Comparison of ENCODE assay signal across 1 cellular context in the genomic region with DNA sequence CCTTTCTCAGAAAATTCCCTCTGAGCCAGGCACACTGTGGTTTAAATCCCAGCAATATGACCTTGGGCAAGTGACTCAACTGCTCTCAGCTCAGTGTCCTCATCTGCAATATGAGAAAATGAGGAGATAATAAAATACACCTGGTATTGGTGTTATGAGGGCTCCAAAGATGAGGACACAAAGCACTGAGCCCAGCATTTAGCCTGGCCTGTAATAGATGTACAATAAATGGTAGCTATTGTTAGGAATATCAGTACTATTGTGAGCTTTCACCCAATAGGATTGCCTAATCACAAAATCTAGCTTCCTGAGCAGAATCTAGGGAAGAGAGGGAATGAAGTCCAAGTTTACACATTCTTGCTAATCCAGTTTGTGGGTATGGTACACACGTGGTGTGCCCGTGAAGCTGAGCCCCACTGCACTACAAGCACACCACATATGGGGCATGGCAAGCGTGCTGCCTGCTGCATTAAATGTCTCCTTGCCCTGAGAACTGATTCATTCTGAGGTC.
TF ChIP-seq lines count a peak whose summit lies in the region.

No MANE protein-coding gene starts in this region.

TF ChIP-seq in HepG2, 621 proteins besides CTCF, POLR2A, EP300 and RAD21 (continued from another document and continues in another):
- TF ChIP-seq, protein P1, sequence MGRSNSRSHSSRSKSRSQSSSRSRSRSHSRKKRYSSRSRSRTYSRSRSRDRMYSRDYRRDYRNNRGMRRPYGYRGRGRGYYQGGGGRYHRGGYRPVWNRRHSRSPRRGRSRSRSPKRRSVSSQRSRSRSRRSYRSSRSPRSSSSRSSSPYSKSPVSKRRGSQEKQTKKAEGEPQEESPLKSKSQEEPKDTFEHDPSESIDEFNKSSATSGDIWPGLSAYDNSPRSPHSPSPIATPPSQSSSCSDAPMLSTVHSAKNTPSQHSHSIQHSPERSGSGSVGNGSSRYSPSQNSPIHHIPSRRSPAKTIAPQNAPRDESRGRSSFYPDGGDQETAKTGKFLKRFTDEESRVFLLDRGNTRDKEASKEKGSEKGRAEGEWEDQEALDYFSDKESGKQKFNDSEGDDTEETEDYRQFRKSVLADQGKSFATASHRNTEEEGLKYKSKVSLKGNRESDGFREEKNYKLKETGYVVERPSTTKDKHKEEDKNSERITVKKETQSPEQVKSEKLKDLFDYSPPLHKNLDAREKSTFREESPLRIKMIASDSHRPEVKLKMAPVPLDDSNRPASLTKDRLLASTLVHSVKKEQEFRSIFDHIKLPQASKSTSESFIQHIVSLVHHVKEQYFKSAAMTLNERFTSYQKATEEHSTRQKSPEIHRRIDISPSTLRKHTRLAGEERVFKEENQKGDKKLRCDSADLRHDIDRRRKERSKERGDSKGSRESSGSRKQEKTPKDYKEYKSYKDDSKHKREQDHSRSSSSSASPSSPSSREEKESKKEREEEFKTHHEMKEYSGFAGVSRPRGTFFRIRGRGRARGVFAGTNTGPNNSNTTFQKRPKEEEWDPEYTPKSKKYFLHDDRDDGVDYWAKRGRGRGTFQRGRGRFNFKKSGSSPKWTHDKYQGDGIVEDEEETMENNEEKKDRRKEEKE (IDR thresholded peaks at IDR 0.05): no peak
- TF ChIP-seq ARNT2 (CRISPR knock-in tag; IDR thresholded peaks at IDR 0.05; ENCODE audit: low read depth) (no peak), ZNF12 (CRISPR knock-in tag; IDR thresholded peaks at IDR 0.05) (peak; percentile 61; the same call in 1 of the 2 replicates), ZNF224 (CRISPR knock-in tag; IDR thresholded peaks at IDR 0.05) (no peak), ZNF225 (CRISPR knock-in tag; IDR thresholded peaks at IDR 0.05) (no peak), TCF7 (IDR thresholded peaks at IDR 0.05; ENCODE audit: low read depth) (peak; percentile 42), HNRNPH1 (optimal IDR thresholded peaks at IDR 0.05; ENCODE audit: low read depth, low read length) (no peak), SAFB2 (CRISPR knock-in tag; IDR thresholded peaks at IDR 0.05; ENCODE audit: borderline replicate concordance, low read depth) (no peak), ZNF577 (CRISPR knock-in tag; IDR thresholded peaks at IDR 0.05; ENCODE audit: borderline replicate concordance, low read depth) (no peak), ZNF550 (CRISPR knock-in tag; IDR thresholded peaks at IDR 0.05; ENCODE audit: borderline replicate concordance) (no peak), FOXK2 (IDR thresholded peaks at IDR 0.05) (peak; percentile 63; the same call in 1 of the 2 replicates), ZNF75D (CRISPR knock-in tag; IDR thresholded peaks at IDR 0.05; ENCODE audit: borderline replicate concordance) (no peak), ZNF83 (CRISPR knock-in tag; IDR thresholded peaks at IDR 0.05; ENCODE audit: borderline replicate concordance) (no peak), ZNF713 (CRISPR knock-in tag; IDR thresholded peaks at IDR 0.05) (no peak), SMC3 (IDR thresholded peaks at IDR 0.05; ENCODE audit: low read length) (peak; percentile 15; the same call in 1 of the 2 replicates), ZSCAN20 (CRISPR knock-in tag; IDR thresholded peaks at IDR 0.05; ENCODE audit: borderline replicate concordance) (no peak), SP2 (CRISPR knock-in tag; IDR thresholded peaks at IDR 0.05) (no peak), ZFP36L1 (CRISPR knock-in tag; IDR thresholded peaks at IDR 0.05) (peak; percentile 87; the same call in 1 of the 2 replicates), SATB2 (CRISPR knock-in tag; IDR thresholded peaks at IDR 0.05) (no peak), NFKB2 (CRISPR knock-in tag; IDR thresholded peaks at IDR 0.05; ENCODE audit: borderline replicate concordance) (no peak), ZNF569 (CRISPR knock-in tag; IDR thresholded peaks at IDR 0.05; ENCODE audit: borderline replicate concordance) (no peak), ZNF10 (CRISPR knock-in tag; IDR thresholded peaks at IDR 0.05; ENCODE audit: borderline replicate concordance, low read depth) (no peak), ZNF446 (CRISPR knock-in tag; IDR thresholded peaks at IDR 0.05) (no peak), FOSL2 (CRISPR knock-in tag; IDR thresholded peaks at IDR 0.05) (peak; percentile 88), TOE1 (CRISPR knock-in tag; IDR thresholded peaks at IDR 0.05) (no peak), RORA (CRISPR knock-in tag; IDR thresholded peaks at IDR 0.05) (no peak), TBP (CRISPR knock-in tag; IDR thresholded peaks at IDR 0.05) (no peak), ZFY (CRISPR knock-in tag; IDR thresholded peaks at IDR 0.05) (no peak)
- TF ChIP-seq, protein P2, sequence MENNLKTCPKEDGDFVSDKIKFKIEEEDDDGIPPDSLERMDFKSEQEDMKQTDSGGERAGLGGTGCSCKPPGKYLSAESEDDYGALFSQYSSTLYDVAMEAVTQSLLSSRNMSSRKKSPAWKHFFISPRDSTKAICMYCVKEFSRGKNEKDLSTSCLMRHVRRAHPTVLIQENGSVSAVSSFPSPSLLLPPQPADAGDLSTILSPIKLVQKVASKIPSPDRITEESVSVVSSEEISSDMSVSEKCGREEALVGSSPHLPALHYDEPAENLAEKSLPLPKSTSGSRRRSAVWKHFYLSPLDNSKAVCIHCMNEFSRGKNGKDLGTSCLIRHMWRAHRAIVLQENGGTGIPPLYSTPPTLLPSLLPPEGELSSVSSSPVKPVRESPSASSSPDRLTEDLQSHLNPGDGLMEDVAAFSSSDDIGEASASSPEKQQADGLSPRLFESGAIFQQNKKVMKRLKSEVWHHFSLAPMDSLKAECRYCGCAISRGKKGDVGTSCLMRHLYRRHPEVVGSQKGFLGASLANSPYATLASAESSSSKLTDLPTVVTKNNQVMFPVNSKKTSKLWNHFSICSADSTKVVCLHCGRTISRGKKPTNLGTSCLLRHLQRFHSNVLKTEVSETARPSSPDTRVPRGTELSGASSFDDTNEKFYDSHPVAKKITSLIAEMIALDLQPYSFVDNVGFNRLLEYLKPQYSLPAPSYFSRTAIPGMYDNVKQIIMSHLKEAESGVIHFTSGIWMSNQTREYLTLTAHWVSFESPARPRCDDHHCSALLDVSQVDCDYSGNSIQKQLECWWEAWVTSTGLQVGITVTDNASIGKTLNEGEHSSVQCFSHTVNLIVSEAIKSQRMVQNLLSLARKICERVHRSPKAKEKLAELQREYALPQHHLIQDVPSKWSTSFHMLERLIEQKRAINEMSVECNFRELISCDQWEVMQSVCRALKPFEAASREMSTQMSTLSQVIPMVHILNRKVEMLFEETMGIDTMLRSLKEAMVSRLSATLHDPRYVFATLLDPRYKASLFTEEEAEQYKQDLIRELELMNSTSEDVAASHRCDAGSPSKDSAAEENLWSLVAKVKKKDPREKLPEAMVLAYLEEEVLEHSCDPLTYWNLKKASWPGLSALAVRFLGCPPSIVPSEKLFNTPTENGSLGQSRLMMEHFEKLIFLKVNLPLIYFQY (CRISPR knock-in tag; IDR thresholded peaks at IDR 0.05; ENCODE audit: borderline replicate concordance): peak; percentile 67; the same call in 1 of the 2 replicates
- TF ChIP-seq, protein P3, sequence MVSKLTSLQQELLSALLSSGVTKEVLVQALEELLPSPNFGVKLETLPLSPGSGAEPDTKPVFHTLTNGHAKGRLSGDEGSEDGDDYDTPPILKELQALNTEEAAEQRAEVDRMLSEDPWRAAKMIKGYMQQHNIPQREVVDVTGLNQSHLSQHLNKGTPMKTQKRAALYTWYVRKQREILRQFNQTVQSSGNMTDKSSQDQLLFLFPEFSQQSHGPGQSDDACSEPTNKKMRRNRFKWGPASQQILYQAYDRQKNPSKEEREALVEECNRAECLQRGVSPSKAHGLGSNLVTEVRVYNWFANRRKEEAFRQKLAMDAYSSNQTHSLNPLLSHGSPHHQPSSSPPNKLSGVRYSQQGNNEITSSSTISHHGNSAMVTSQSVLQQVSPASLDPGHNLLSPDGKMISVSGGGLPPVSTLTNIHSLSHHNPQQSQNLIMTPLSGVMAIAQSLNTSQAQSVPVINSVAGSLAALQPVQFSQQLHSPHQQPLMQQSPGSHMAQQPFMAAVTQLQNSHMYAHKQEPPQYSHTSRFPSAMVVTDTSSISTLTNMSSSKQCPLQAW (CRISPR knock-in tag; IDR thresholded peaks at IDR 0.05): no peak; the same call in none of the 2 replicates
- TF ChIP-seq, protein P4, sequence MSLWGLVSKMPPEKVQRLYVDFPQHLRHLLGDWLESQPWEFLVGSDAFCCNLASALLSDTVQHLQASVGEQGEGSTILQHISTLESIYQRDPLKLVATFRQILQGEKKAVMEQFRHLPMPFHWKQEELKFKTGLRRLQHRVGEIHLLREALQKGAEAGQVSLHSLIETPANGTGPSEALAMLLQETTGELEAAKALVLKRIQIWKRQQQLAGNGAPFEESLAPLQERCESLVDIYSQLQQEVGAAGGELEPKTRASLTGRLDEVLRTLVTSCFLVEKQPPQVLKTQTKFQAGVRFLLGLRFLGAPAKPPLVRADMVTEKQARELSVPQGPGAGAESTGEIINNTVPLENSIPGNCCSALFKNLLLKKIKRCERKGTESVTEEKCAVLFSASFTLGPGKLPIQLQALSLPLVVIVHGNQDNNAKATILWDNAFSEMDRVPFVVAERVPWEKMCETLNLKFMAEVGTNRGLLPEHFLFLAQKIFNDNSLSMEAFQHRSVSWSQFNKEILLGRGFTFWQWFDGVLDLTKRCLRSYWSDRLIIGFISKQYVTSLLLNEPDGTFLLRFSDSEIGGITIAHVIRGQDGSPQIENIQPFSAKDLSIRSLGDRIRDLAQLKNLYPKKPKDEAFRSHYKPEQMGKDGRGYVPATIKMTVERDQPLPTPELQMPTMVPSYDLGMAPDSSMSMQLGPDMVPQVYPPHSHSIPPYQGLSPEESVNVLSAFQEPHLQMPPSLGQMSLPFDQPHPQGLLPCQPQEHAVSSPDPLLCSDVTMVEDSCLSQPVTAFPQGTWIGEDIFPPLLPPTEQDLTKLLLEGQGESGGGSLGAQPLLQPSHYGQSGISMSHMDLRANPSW (CRISPR knock-in tag; IDR thresholded peaks at IDR 0.05; ENCODE audit: borderline replicate concordance): no peak
- TF ChIP-seq, protein P5, sequence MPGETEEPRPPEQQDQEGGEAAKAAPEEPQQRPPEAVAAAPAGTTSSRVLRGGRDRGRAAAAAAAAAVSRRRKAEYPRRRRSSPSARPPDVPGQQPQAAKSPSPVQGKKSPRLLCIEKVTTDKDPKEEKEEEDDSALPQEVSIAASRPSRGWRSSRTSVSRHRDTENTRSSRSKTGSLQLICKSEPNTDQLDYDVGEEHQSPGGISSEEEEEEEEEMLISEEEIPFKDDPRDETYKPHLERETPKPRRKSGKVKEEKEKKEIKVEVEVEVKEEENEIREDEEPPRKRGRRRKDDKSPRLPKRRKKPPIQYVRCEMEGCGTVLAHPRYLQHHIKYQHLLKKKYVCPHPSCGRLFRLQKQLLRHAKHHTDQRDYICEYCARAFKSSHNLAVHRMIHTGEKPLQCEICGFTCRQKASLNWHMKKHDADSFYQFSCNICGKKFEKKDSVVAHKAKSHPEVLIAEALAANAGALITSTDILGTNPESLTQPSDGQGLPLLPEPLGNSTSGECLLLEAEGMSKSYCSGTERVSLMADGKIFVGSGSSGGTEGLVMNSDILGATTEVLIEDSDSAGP (CRISPR knock-in tag; IDR thresholded peaks at IDR 0.05; ENCODE audit: borderline replicate concordance): no peak
- TF ChIP-seq, protein P6, sequence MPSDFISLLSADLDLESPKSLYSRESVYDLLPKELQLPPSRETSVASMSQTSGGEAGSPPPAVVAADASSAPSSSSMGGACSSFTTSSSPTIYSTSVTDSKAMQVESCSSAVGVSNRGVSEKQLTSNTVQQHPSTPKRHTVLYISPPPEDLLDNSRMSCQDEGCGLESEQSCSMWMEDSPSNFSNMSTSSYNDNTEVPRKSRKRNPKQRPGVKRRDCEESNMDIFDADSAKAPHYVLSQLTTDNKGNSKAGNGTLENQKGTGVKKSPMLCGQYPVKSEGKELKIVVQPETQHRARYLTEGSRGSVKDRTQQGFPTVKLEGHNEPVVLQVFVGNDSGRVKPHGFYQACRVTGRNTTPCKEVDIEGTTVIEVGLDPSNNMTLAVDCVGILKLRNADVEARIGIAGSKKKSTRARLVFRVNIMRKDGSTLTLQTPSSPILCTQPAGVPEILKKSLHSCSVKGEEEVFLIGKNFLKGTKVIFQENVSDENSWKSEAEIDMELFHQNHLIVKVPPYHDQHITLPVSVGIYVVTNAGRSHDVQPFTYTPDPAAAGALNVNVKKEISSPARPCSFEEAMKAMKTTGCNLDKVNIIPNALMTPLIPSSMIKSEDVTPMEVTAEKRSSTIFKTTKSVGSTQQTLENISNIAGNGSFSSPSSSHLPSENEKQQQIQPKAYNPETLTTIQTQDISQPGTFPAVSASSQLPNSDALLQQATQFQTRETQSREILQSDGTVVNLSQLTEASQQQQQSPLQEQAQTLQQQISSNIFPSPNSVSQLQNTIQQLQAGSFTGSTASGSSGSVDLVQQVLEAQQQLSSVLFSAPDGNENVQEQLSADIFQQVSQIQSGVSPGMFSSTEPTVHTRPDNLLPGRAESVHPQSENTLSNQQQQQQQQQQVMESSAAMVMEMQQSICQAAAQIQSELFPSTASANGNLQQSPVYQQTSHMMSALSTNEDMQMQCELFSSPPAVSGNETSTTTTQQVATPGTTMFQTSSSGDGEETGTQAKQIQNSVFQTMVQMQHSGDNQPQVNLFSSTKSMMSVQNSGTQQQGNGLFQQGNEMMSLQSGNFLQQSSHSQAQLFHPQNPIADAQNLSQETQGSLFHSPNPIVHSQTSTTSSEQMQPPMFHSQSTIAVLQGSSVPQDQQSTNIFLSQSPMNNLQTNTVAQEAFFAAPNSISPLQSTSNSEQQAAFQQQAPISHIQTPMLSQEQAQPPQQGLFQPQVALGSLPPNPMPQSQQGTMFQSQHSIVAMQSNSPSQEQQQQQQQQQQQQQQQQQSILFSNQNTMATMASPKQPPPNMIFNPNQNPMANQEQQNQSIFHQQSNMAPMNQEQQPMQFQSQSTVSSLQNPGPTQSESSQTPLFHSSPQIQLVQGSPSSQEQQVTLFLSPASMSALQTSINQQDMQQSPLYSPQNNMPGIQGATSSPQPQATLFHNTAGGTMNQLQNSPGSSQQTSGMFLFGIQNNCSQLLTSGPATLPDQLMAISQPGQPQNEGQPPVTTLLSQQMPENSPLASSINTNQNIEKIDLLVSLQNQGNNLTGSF (CRISPR knock-in tag; IDR thresholded peaks at IDR 0.05): no peak
- TF ChIP-seq, protein P7, sequence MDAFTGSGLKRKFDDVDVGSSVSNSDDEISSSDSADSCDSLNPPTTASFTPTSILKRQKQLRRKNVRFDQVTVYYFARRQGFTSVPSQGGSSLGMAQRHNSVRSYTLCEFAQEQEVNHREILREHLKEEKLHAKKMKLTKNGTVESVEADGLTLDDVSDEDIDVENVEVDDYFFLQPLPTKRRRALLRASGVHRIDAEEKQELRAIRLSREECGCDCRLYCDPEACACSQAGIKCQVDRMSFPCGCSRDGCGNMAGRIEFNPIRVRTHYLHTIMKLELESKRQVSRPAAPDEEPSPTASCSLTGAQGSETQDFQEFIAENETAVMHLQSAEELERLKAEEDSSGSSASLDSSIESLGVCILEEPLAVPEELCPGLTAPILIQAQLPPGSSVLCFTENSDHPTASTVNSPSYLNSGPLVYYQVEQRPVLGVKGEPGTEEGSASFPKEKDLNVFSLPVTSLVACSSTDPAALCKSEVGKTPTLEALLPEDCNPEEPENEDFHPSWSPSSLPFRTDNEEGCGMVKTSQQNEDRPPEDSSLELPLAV (CRISPR knock-in tag; conservative IDR thresholded peaks at IDR 0.05; ENCODE audit: low read depth): no peak
- TF ChIP-seq, protein P8, sequence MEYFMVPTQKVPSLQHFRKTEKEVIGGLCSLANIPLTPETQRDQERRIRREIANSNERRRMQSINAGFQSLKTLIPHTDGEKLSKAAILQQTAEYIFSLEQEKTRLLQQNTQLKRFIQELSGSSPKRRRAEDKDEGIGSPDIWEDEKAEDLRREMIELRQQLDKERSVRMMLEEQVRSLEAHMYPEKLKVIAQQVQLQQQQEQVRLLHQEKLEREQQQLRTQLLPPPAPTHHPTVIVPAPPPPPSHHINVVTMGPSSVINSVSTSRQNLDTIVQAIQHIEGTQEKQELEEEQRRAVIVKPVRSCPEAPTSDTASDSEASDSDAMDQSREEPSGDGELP (IDR thresholded peaks at IDR 0.05; ENCODE audit: borderline replicate concordance, low read depth): 0 out of 2 replicates have a peak, but pooled peaks have one; percentile 21
